In the genomic region with DNA sequence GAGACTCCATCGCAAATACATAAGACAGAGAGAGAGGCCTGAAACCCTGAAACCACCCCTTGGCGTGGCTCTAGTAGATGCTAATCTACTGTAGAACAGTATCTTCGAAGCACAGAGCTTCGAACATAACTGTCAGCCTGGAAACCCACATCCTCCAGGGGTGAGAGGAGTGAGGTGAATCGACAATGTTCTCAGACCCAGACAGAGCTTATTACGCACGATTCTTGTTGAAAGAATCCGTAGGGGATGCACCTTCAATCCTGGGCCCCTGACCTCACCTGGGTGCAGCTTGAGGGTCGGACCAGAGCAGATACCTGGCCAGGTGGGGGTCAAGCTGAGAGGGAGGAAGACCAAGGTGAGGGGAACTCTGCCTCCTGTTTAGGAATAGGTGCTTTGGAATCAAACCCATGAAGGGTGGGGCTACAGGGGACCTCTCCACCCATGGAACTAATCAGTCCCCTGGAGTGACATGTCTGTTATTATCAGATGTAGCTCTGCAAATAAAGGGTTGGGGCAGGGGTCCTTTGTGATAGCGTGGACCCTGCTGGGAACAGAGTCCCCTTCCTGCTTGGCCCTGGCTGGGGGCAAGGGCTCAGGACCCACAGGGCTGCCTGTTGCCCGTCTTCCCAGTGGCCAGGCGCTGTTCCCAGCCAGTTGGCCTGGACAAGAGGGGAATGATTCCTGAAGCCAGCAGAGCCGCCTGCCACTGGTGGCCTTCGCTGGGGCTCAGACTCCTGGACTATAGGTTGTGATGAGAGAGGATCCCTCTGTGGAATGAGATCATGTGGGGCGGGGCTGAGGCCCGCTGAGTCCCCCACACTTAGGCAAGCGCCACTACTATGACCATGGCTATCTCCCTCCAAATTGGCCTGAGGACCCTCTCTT, we compare ENCODE assay signal across 12 cellular contexts. TPM values are rescaled to one million over a fixed set of nuclear protein-coding genes. Genes with fewer than 3 reads are reported as not detected.
DNase-seq lines count a peak whose midpoint lies in the region; ATAC-seq lines count a peak whose summit lies in the region.
"Had no signal": no experiment of that assay in that cellular context is flagged by ENCODE, and none has a peak within 500 bp of the region (broad histone marks: within the 10 kb centered on the region; RNA-seq: fewer than 3 reads in every experiment).

No MANE protein-coding gene starts in this region.

- POLR2A ChIA-PET in activated CD4-positive, alpha-beta memory T cell treated with anti-CD3 and anti-CD28 coated beads, Interleukin-2, amount 10 ng/mL, durations not matched to agents 7 days and 5 days (lab: Charles Lee), result interaction anchor here (0.7 to 1.9 kb wide), 2 partner anchors 24 to 50 kb away, joined by 3 to 16 read pairs; no protein-coding TSS in a partner anchor

- peaks cover 33% of the 10 kb centered on the region for H3K4me1 Mint-ChIP-seq in activated CD4-positive, alpha-beta memory T cell treated with anti-CD3 and anti-CD28 coated beads, Interleukin-2, amount 10 ng/mL, durations not matched to agents 7 days and 5 days
- H3K4me1 Mint-ChIP-seq: naive B cell had no signal

- H3K27me3 Mint-ChIP-seq in activated CD4-positive, alpha-beta memory T cell treated with anti-CD3 and anti-CD28 coated beads, Interleukin-2, amount 10 ng/mL, durations not matched to agents 7 days and 5 days, result no peaks in the 10 kb centered on the region

- peak overlapping the region; percentile 82 for H3K27ac Mint-ChIP-seq in activated CD4-positive, alpha-beta memory T cell treated with anti-CD3 and anti-CD28 coated beads, Interleukin-2, amount 10 ng/mL, durations not matched to agents 7 days and 5 days

- CTCF ChIA-PET in activated CD4-positive, alpha-beta memory T cell treated with anti-CD3 and anti-CD28 coated beads, Interleukin-2, amount 10 ng/mL, durations not matched to agents 7 days and 5 days (lab: Charles Lee), result interaction anchor here (0.6 to 1.0 kb wide), 3 partner anchors 13 to 716 kb away, joined by 3 read pairs; no protein-coding TSS in a partner anchor

- H3K4me3 Mint-ChIP-seq in activated CD4-positive, alpha-beta memory T cell treated with anti-CD3 and anti-CD28 coated beads, Interleukin-2, amount 10 ng/mL, durations not matched to agents 7 days and 5 days, result no peak overlapping the region
- H3K4me3 Mint-ChIP-seq: naive B cell had no signal

- no peaks in the 10 kb centered on the region for H3K36me3 Mint-ChIP-seq in activated CD4-positive, alpha-beta memory T cell treated with anti-CD3 and anti-CD28 coated beads, Interleukin-2, amount 10 ng/mL, durations not matched to agents 7 days and 5 days (ENCODE audit: low read depth)
- H3K36me3 Mint-ChIP-seq: naive B cell had no signal

- ATAC-seq in HG03457 (IDR thresholded peaks at IDR 0.05; ENCODE audit: unreplicated experiment) (no peak), GM18517 (IDR thresholded peaks at IDR 0.05; ENCODE audit: unreplicated experiment) (no peak)
- ATAC-seq: GM12878, Panc1 had no signal

- DNase-seq in T-helper 1 cell (peak in 4 of 5 donors; percentile 51 to 78 (median 62)), inferior parietal cortex (ENCODE audit: extremely low spot score) (no peak), globus pallidus (ENCODE audit: low spot score) (no peak)
- peak; percentile 71 for DNase-seq in activated CD4-positive, alpha-beta memory T cell treated with anti-CD3 and anti-CD28 coated beads, Interleukin-2, amount 10 ng/mL, durations not matched to agents 7 days and 5 days
- peak; percentile 84 for DNase-seq in central memory CD4-positive, alpha-beta T cell
- DNase-seq in stimulated activated CD4-positive, alpha-beta T cell treated with anti-CD3 and anti-CD28 coated beads, Interleukin-4, amount 100 ng/mL, for 24 hours, result peak; percentile 63
- DNase-seq: Caco-2, naive B cell had no signal

- no peaks in the 10 kb centered on the region for H3K9me3 Mint-ChIP-seq in activated CD4-positive, alpha-beta memory T cell treated with anti-CD3 and anti-CD28 coated beads, Interleukin-2, amount 10 ng/mL, durations not matched to agents 7 days and 5 days
- H3K9me3 Mint-ChIP-seq: naive B cell had no signal

RNA-seq across cellular contexts. Expression of a gene that starts 41.2 kb away (rescaled TPM):
- not detected for total RNA-seq in activated CD4-positive, alpha-beta memory T cell treated with anti-CD3 and anti-CD28 coated beads, Interleukin-2, amount 10 ng/mL, durations not matched to agents 7 days and 5 days
- total RNA-seq: Caco-2, GM12878 had no signal

Comparison
In these comparisons a context has a peak if more than half of its experiments do, and no peak if none do; other contexts are left out.
1. DNase-seq: peak in T-helper 1 cell (4 of 5), activated CD4-positive, alpha-beta memory T cell treated with anti-CD3 and anti-CD28 coated beads, Interleukin-2, amount 10 ng/mL, durations not matched to agents 7 days and 5 days (single experiment), central memory CD4-positive, alpha-beta T cell (single experiment) and stimulated activated CD4-positive, alpha-beta T cell treated with anti-CD3 and anti-CD28 coated beads, Interleukin-4, amount 100 ng/mL, for 24 hours (single experiment); none in inferior parietal cortex (single experiment) and globus pallidus (single experiment).